ENCODE assay signal across 11 cellular contexts in genomic region chr18:12288406-12288762, GRCh38. TPM values are rescaled to one million over a fixed set of nuclear protein-coding genes. Genes with fewer than 3 reads are reported as not detected.
A peak's percentile ranks its signal among the peaks of the same experiment; 100 is the strongest.
DNase-seq lines count a peak whose midpoint lies in the region; ATAC-seq, FAIRE-seq and TF ChIP-seq lines count a peak whose summit lies in the region.
"Had no signal": no experiment of that assay in that cellular context is flagged by ENCODE, and none has a peak within 500 bp of the region (broad histone marks: within the 10 kb centered on the region; RNA-seq: fewer than 3 reads in every experiment).

No MANE protein-coding gene starts in this region.

- H3K27me3 ChIP-seq in astrocyte (ENCODE audit: insufficient read depth, low read length) (no peaks in the 10 kb centered on the region), heart right ventricle (peaks cover 0 to 43% (median 4%) of the 10 kb centered on the region in 7 donors), pancreas (no peaks in the 10 kb centered on the region)
- H3K27me3 ChIP-seq: BLaER1 had no signal

- H3K9me3 Mint-ChIP-seq in astrocyte (ENCODE audit: unreplicated experiment), result no peaks in the 10 kb centered on the region
- H3K9me3 Mint-ChIP-seq in naive thymus-derived CD8-positive, alpha-beta T cell, result no peaks in the 10 kb centered on the region
- H3K9me3 Mint-ChIP-seq: naive B cell had no signal

- no peaks in the 10 kb centered on the region for H4K20me1 ChIP-seq in astrocyte (ENCODE audit: insufficient read depth, low read length)
- H4K20me1 ChIP-seq: BLaER1 had no signal

- H3K27me3 Mint-ChIP-seq in astrocyte (ENCODE audit: low read depth, unreplicated experiment), result peaks cover 2% of the 10 kb centered on the region
- H3K27me3 Mint-ChIP-seq in naive thymus-derived CD8-positive, alpha-beta T cell, result peaks cover 12 to 52% (median 34%) of the 10 kb centered on the region in 5 donors

- no peak for TF ChIP-seq CTCF in AG10803 (conservative IDR thresholded peaks at IDR 0.05; ENCODE audit: low read length)
- no peak for TF ChIP-seq CTCF in astrocyte (IDR thresholded peaks at IDR 0.05; ENCODE audit: insufficient read depth, low read depth, low read length)
- no peak for TF ChIP-seq CTCF in heart right ventricle (IDR thresholded peaks at IDR 0.05)
- TF ChIP-seq CTCF in pancreas (IDR thresholded peaks at IDR 0.05), result no peak

- POLR2A ChIA-PET in naive thymus-derived CD8-positive, alpha-beta T cell (lab: Charles Lee), result no interaction called here

- ATAC-seq in heart right ventricle (peak; percentile 2 to 34 (median 18)), pancreas (peak in 2 of 4 donors; percentile 4 to 6), GM19035 (IDR thresholded peaks at IDR 0.05; ENCODE audit: unreplicated experiment) (no peak)
- ATAC-seq in naive thymus-derived CD8-positive, alpha-beta T cell, result no peak

- H3K9me3 ChIP-seq in astrocyte (ENCODE audit: insufficient read depth, low read depth, low read length) (no peaks in the 10 kb centered on the region), heart right ventricle (no peaks in the 10 kb centered on the region), pancreas (no peaks in the 10 kb centered on the region)
- H3K9me3 ChIP-seq: BLaER1 had no signal

- no peaks in the 10 kb centered on the region for H3K36me3 Mint-ChIP-seq in astrocyte (ENCODE audit: low read depth, unreplicated experiment)
- H3K36me3 Mint-ChIP-seq in naive thymus-derived CD8-positive, alpha-beta T cell, result no peaks in the 10 kb centered on the region

- DNase-seq in AG10803 (ENCODE audit: low read depth) (no peak), astrocyte (ENCODE audit: low read depth) (no peak), heart right ventricle (no peak), pancreas (no peak), cerebellar nuclear complex (lab: John Stamatoyannopoulos, UW) (no peak)
- no peak for DNase-seq in naive thymus-derived CD8-positive, alpha-beta T cell
- DNase-seq in activated naive CD4-positive, alpha-beta T cell treated with Interleukin-2 at 50 U/mL for 16 hours, result no peak
- DNase-seq: naive B cell; stimulated activated CD8-positive, alpha-beta memory T cell treated with anti-CD3 and anti-CD28 coated beads, Interleukin-4, amount 100 ng/mL, for 48 hours had no signal

- peak overlapping the region; percentile 67 for H3K4me3 ChIP-seq in AG10803 (ENCODE audit: low read length)
- H3K4me3 ChIP-seq in astrocyte (ENCODE audit: insufficient read depth, low read depth, low read length), result peak overlapping the region; percentile 62
- H3K4me3 ChIP-seq in heart right ventricle, result peak overlapping the region; percentile 28 to 59 (median 48)
- H3K4me3 ChIP-seq in pancreas, result peak overlapping the region in 3 of 4 donors; percentile 21 to 53 (median 37)
- H3K4me3 ChIP-seq: BLaER1 had no signal

- WGBS in heart right ventricle, 2 donors, result 4 to 11% methylated on average over 10 of the region's 10 CpGs
- 20% methylated on average over 10 of the region's 10 CpGs for WGBS in pancreas, 2 donors

- H2AFZ ChIP-seq in astrocyte (ENCODE audit: low read depth, low read length), result peak overlapping the region; percentile 91

- peak overlapping the region; percentile 94 for H3K4me2 ChIP-seq in astrocyte (ENCODE audit: low read length)
- H3K4me2 ChIP-seq: BLaER1 had no signal

- H3K9ac ChIP-seq in astrocyte (ENCODE audit: low read length), result peak overlapping the region; percentile 88
- H3K9ac ChIP-seq: BLaER1 had no signal

- no peaks in the 10 kb centered on the region for H3K79me2 ChIP-seq in astrocyte (ENCODE audit: insufficient read depth, low read length)

- peaks cover 10% of the 10 kb centered on the region for H3K4me1 Mint-ChIP-seq in astrocyte (ENCODE audit: low read depth, unreplicated experiment)
- peaks cover 0 to 8% (median 3%) of the 10 kb centered on the region in 4 donors for H3K4me1 Mint-ChIP-seq in naive thymus-derived CD8-positive, alpha-beta T cell

- FAIRE-seq in astrocyte (lab: Jason Lieb, UNC) (no peak), pancreas (lab: Jason Lieb, UNC) (no peak)

- intact Hi-C loops in heart right ventricle (cut with DNase I), result no loop called here
- intact Hi-C loops in pancreas (cut with DNase I), result no loop called here

- peak overlapping the region; percentile 76 for H3K4me3 Mint-ChIP-seq in astrocyte (ENCODE audit: unreplicated experiment)
- peak overlapping the region in 1 of 10 donors; percentile 45 for H3K4me3 Mint-ChIP-seq in naive thymus-derived CD8-positive, alpha-beta T cell

- H3K36me3 ChIP-seq in astrocyte (ENCODE audit: insufficient read depth, low read length) (no peaks in the 10 kb centered on the region), heart right ventricle (no peaks in the 10 kb centered on the region), pancreas (no peaks in the 10 kb centered on the region)
- H3K36me3 ChIP-seq: BLaER1 had no signal

- H3K4me1 ChIP-seq in astrocyte (ENCODE audit: insufficient read depth, low read length) (peaks cover 20% of the 10 kb centered on the region), heart right ventricle (peaks cover 2 to 33% (median 18%) of the 10 kb centered on the region in 9 donors), pancreas (peaks cover 0 to 7% (median 0%) of the 10 kb centered on the region in 3 donors)

- peak overlapping the region; percentile 95 for H3K27ac Mint-ChIP-seq in astrocyte (ENCODE audit: unreplicated experiment)
- H3K27ac Mint-ChIP-seq in naive thymus-derived CD8-positive, alpha-beta T cell, result peak overlapping the region in 1 of 10 donors; percentile 3
- H3K27ac Mint-ChIP-seq: naive B cell had no signal

- peak overlapping the region; percentile 89 for H3K27ac ChIP-seq in astrocyte (ENCODE audit: low read depth, low read length)
- peak overlapping the region in 9 of 10 donors; percentile 8 to 86 (median 74) for H3K27ac ChIP-seq in heart right ventricle
- no peak overlapping the region for H3K27ac ChIP-seq in pancreas
- H3K27ac ChIP-seq: BLaER1 had no signal

RNA-seq across cellular contexts. Expression of gene TUBB6, which starts 19.7 kb away (rescaled TPM):
- total RNA-seq in astrocyte (485 and 528 TPM in 2 replicates), heart right ventricle (100 to 1,000 TPM in 4 of 10 donors, 10 to 100 TPM in 6; 62.8 to 216 (median 92.1) TPM), pancreas (10 to 100 TPM; 18.0 to 33.6 (median 22.9) TPM)
- polyA plus RNA-seq in heart right ventricle (100 to 1,000 TPM in 1 of 2 donors, 10 to 100 TPM in 1; 61.9 to 602 TPM), pancreas (10 to 100 TPM; 34.0 to 35.0 TPM)
- total RNA-seq in naive thymus-derived CD8-positive, alpha-beta T cell, result 1 to 10 TPM; 2.1 to 3.1 TPM
- polyA plus RNA-seq in naive thymus-derived CD8-positive, alpha-beta T cell, result 1 to 10 TPM in 2 of 3 donors, not detected in 1; 1.2 to 3.1 TPM

RNA-seq across cellular contexts. Expression of gene CIDEA, which starts 34.2 kb away (rescaled TPM):
- total RNA-seq in astrocyte (0.43 TPM in 1 of 2 replicates, not detected in the other), heart right ventricle (1 to 10 TPM in 4 of 10 donors, under 1 TPM in 4, not detected in 2; 0.37 to 6.8 (median 1.4) TPM), pancreas (under 1 TPM in 2 of 6 donors, not detected in 4; 0.35 to 0.64 TPM)
- polyA plus RNA-seq in heart right ventricle (1 to 10 TPM in 1 of 2 donors, under 1 TPM in 1; 0.59 to 2.0 TPM), pancreas (1 to 10 TPM in 1 of 2 donors, not detected in 1; 3.5 TPM)
- total RNA-seq in naive thymus-derived CD8-positive, alpha-beta T cell, result not detected
- not detected for polyA plus RNA-seq in naive thymus-derived CD8-positive, alpha-beta T cell

Comparison
In these comparisons a context has a peak if more than half of its experiments do, and no peak if none do; other contexts are left out.
1. H3K27ac ChIP-seq: peak in astrocyte (single experiment) and heart right ventricle (9 of 10); none in pancreas (0 of 4).
2. ATAC-seq: peak in heart right ventricle (8 of 8); none in naive thymus-derived CD8-positive, alpha-beta T cell (0 of 2) and GM19035 (single experiment).
3. RNA of gene TUBB6, which starts 19.7 kb away (total RNA-seq): 485 to 528 TPM in astrocyte, 62.8 to 216 TPM in heart right ventricle and 18.0 to 33.6 TPM in pancreas; 2.1 to 3.1 TPM in naive thymus-derived CD8-positive, alpha-beta T cell; every median in the first group is over 4 times any median in the second.
4. Peak in every context shown above with its lines, with median percentiles within 50 percentile points of each other: H3K4me3 ChIP-seq.